Comparison of ENCODE assay signal across 8 cellular contexts in genomic region chr1:212699839-212700596, GRCh38. TPM values are rescaled to one million over a fixed set of nuclear protein-coding genes. Genes with fewer than 3 reads are reported as not detected.
DNase-seq lines count a peak whose midpoint lies in the region; ATAC-seq, FAIRE-seq and TF ChIP-seq lines count a peak whose summit lies in the region.

BATF3 (minus strand) TSS chr1:212699840; CDS start chr1:212699762, 78 bp downstream.

- no peaks in the 10 kb centered on the region for H3K9me3 ChIP-seq in A549
- no peaks in the 10 kb centered on the region for H3K9me3 ChIP-seq in ectodermal cell (ENCODE audit: control insufficient read depth, low read length)
- H3K9me3 ChIP-seq in mucosa of descending colon: no peaks in the 10 kb centered on the region

- TF ChIP-seq EP300 in A549 (IDR thresholded peaks at IDR 0.05): no peak

- peak within 1 kb of the TSS; percentile 75 for H3K27ac Mint-ChIP-seq in activated CD4-positive, alpha-beta T cell treated with anti-CD3 and anti-CD28 coated beads, Interleukin-2, amount 10 ng/mL, durations not matched to agents 7 days and 5 days

- peaks cover 6% of the 10 kb centered on the region for H3K36me3 Mint-ChIP-seq in activated CD4-positive, alpha-beta T cell treated with anti-CD3 and anti-CD28 coated beads, Interleukin-2, amount 10 ng/mL, durations not matched to agents 7 days and 5 days (ENCODE audit: low read depth)

- TF ChIP-seq RAD21 in A549 (conservative IDR thresholded peaks at IDR 0.05 in 1 of 2, IDR thresholded peaks at IDR 0.05 in 1 of 2): no peak

- no peak for TF ChIP-seq CTCF in A549 (IDR thresholded peaks at IDR 0.05)
- TF ChIP-seq CTCF in mucosa of descending colon (IDR thresholded peaks at IDR 0.05): no peak

- peak within 1 kb of the TSS; percentile 92 for H3K4me2 ChIP-seq in A549

- H3K9me3 Mint-ChIP-seq in activated CD4-positive, alpha-beta T cell treated with anti-CD3 and anti-CD28 coated beads, Interleukin-2, amount 10 ng/mL, durations not matched to agents 7 days and 5 days: no peaks in the 10 kb centered on the region

- H3K36me3 ChIP-seq in ectodermal cell (ENCODE audit: control insufficient read depth, insufficient read depth, low read length) (no peaks in the 10 kb centered on the region), mucosa of descending colon (ENCODE audit: low read depth) (no peaks in the 10 kb centered on the region)

- no peak for FAIRE-seq in A549 (lab: Jason Lieb, UNC)

- DNase-seq in A549 (ENCODE audit: low read depth in 1 of 2, low spot score in 1 of 2): peak; percentile 29 to 53
- peak; percentile 32 for DNase-seq in activated CD4-positive, alpha-beta T cell treated with anti-CD3 and anti-CD28 coated beads, Interleukin-2, amount 10 ng/mL, durations not matched to agents 7 days and 5 days
- DNase-seq in mucosa of descending colon: peak; percentile 39 to 71 (median 65)
- peak; percentile 81 for DNase-seq in stimulated activated naive CD8-positive, alpha-beta T cell treated with anti-CD3 and anti-CD28 coated beads, Interleukin-15, Interleukin-2, amounts not matched to agents 100 U/mL and 50 U/mL, for 24 hours
- DNase-seq in iPS-NIHi11 (ENCODE audit: low spot score): no peak

- H3K4me3 ChIP-seq in A549: peak within 1 kb of the TSS; percentile 95
- H3K4me3 ChIP-seq in ectodermal cell (ENCODE audit: insufficient read depth, low read depth, low read length): peak within 1 kb of the TSS; percentile 31
- H3K4me3 ChIP-seq in mucosa of descending colon: no peak within 1 kb of the TSS

- no peak for TF ChIP-seq POLR2A in A549 (IDR thresholded peaks at IDR 0.05; ENCODE audit: low read length)

- peaks cover 78% of the 10 kb centered on the region for H3K27me3 ChIP-seq in ectodermal cell (ENCODE audit: control insufficient read depth, insufficient read depth, low read length, poor library complexity, severe bottlenecking)

- H3K4me3 Mint-ChIP-seq in activated CD4-positive, alpha-beta T cell treated with anti-CD3 and anti-CD28 coated beads, Interleukin-2, amount 10 ng/mL, durations not matched to agents 7 days and 5 days: peak within 1 kb of the TSS; percentile 74

- peaks cover 54% of the 10 kb centered on the region for H3K4me1 Mint-ChIP-seq in activated CD4-positive, alpha-beta T cell treated with anti-CD3 and anti-CD28 coated beads, Interleukin-2, amount 10 ng/mL, durations not matched to agents 7 days and 5 days

- POLR2A ChIA-PET in A549 (lab: Yijun Ruan, JAX): interaction anchor here (1.0 to 2.2 kb wide), 4 partner anchors 32 to 92 kb away, joined by 3 to 6 read pairs (median 4); partner anchors contain the start of genes ATF3 and NSL1
- POLR2A ChIA-PET in activated CD4-positive, alpha-beta T cell treated with anti-CD3 and anti-CD28 coated beads, Interleukin-2, amount 10 ng/mL, durations not matched to agents 7 days and 5 days (lab: Charles Lee): no interaction called here

- CTCF ChIA-PET in A549 (lab: Yijun Ruan, JAX): interaction anchor here (0.6 to 4.8 kb wide), 20 partner anchors 10 to 307 kb away, joined by 3 to 44 read pairs (median 4); no protein-coding TSS in a partner anchor
- CTCF ChIA-PET in activated CD4-positive, alpha-beta T cell treated with anti-CD3 and anti-CD28 coated beads, Interleukin-2, amount 10 ng/mL, durations not matched to agents 7 days and 5 days (lab: Charles Lee): interaction anchor here (0.6 to 2.6 kb wide), 12 partner anchors 15 to 53 kb away, joined by 3 to 11 read pairs (median 6); no protein-coding TSS in a partner anchor

- H3K27ac ChIP-seq in A549 (peak within 1 kb of the TSS; percentile 87 to 90), ectodermal cell (ENCODE audit: insufficient read depth, low read depth, low read length, poor library complexity, severe bottlenecking) (no peak within 1 kb of the TSS)

- H3K27me3 Mint-ChIP-seq in activated CD4-positive, alpha-beta T cell treated with anti-CD3 and anti-CD28 coated beads, Interleukin-2, amount 10 ng/mL, durations not matched to agents 7 days and 5 days: peaks cover 21% of the 10 kb centered on the region

- intact Hi-C loops in mucosa of descending colon (cut with DNase I, micrococcal nuclease): no loop called here

- peak; percentile 48 to 64 for ATAC-seq in A549
- ATAC-seq in GM19035 (IDR thresholded peaks at IDR 0.05; ENCODE audit: unreplicated experiment): peak; percentile 34
- peak; percentile 23 for ATAC-seq in HG03571 (IDR thresholded peaks at IDR 0.05; ENCODE audit: unreplicated experiment)
- peak; percentile 19 for ATAC-seq in mucosa of descending colon
- ATAC-seq in stimulated activated naive CD8-positive, alpha-beta T cell treated with anti-CD3 and anti-CD28 coated beads, Interleukin-15, Interleukin-2, amounts not matched to agents 100 U/mL and 50 U/mL, for 24 hours: peak; percentile 52

- H3K4me1 ChIP-seq in A549 (peaks cover 16% of the 10 kb centered on the region; the same call in 2 of the 3 replicates), ectodermal cell (ENCODE audit: control insufficient read depth, insufficient read depth, low read length) (no peaks in the 10 kb centered on the region), mucosa of descending colon (ENCODE audit: low read depth) (peaks cover 12% of the 10 kb centered on the region)

- 0% methylated on average over 8 of the region's 89 CpGs for WGBS in A549 (ENCODE audit: missing lambda C conversion rate)
- 1% methylated on average over 87 to 89 of the region's 89 CpGs for WGBS in ectodermal cell, 2 experiments

TF ChIP-seq in A549, 52 proteins besides CTCF, POLR2A, EP300 and RAD21:
- no peak for TF ChIP-seq ZSCAN20 (CRISPR knock-in tag; IDR thresholded peaks at IDR 0.05)
- TF ChIP-seq REST (IDR thresholded peaks at IDR 0.05): 0 out of 2 replicates have a peak, but pooled peaks have one; percentile 15
- TF ChIP-seq ZNF302 (CRISPR knock-in tag; IDR thresholded peaks at IDR 0.05): no peak
- peak in 1 of 2 experiments; percentile 3; a peak in 1 of 5 replicates for TF ChIP-seq JUN (IDR thresholded peaks at IDR 0.05)
- peak; percentile 70; the same call in 1 of the 2 replicates for TF ChIP-seq PHF8 (IDR thresholded peaks at IDR 0.05; ENCODE audit: borderline replicate concordance, low read depth)
- peak; percentile 68 for TF ChIP-seq USF2 (IDR thresholded peaks at IDR 0.05)
- TF ChIP-seq E2F6 (IDR thresholded peaks at IDR 0.05; ENCODE audit: borderline replicate concordance, low read depth): peak; percentile 82
- TF ChIP-seq MAX (IDR thresholded peaks at IDR 0.05): peak; percentile 29

RNA-seq across cellular contexts. Expression of gene BATF3, which starts in this region (rescaled TPM):
- 6.4 and 7.9 TPM in 2 replicates for polyA plus RNA-seq in A549 (2011; rRNA removed)
- 16.2 and 19.1 TPM in 2 replicates for polyA plus RNA-seq in A549 (2012; cell fraction: cytosol; rRNA removed)
- polyA plus RNA-seq in A549 (2012; cell fraction: nucleus; rRNA removed): 21.5 and 21.8 TPM in 2 replicates
- polyA plus RNA-seq in A549 (2017; fragmentation: RNase III; extraction: RNeasy Plus Mini Kit Qiagen cat#74134 plus additional on column Dnase treatment): 6.6 to 8.9 TPM (median 7.0 TPM) in 3 replicates
- polyA minus RNA-seq in A549 (2011; rRNA and poly(A)+ RNA removed): 2.6 and 3.7 TPM in 2 replicates
- total RNA-seq in activated CD4-positive, alpha-beta T cell treated with anti-CD3 and anti-CD28 coated beads, Interleukin-2, amount 10 ng/mL, durations not matched to agents 7 days and 5 days: 10 to 100 TPM; 12.5 to 14.0 TPM
- not detected for polyA plus RNA-seq in ectodermal cell (2013, experiment 1 of 4)
- 0.37 TPM for polyA plus RNA-seq in ectodermal cell (2013, experiment 2 of 4)
- polyA plus RNA-seq in ectodermal cell (2013, experiment 3 of 4): 0.75 TPM
- 0.81 TPM for polyA plus RNA-seq in ectodermal cell (2013, experiment 4 of 4)
- 1 to 10 TPM in 2 of 3 donors, under 1 TPM in 1; 0.38 to 2.9 (median 1.6) TPM for total RNA-seq in mucosa of descending colon
